Comparison of ENCODE assay signal across 3 cellular contexts in genomic region chr7:4871056-4871680, GRCh38.
TF ChIP-seq lines count a peak whose summit lies in the region.

No MANE protein-coding gene starts in this region.

TF ChIP-seq in SK-N-SH, 30 proteins besides CTCF, POLR2A, EP300 and RAD21 (continues in another document):
- TF ChIP-seq EZH2phosphoT487 (IDR thresholded peaks at IDR 0.05; ENCODE audit: borderline replicate concordance, low read depth): no peak
- TF ChIP-seq, protein P1, sequence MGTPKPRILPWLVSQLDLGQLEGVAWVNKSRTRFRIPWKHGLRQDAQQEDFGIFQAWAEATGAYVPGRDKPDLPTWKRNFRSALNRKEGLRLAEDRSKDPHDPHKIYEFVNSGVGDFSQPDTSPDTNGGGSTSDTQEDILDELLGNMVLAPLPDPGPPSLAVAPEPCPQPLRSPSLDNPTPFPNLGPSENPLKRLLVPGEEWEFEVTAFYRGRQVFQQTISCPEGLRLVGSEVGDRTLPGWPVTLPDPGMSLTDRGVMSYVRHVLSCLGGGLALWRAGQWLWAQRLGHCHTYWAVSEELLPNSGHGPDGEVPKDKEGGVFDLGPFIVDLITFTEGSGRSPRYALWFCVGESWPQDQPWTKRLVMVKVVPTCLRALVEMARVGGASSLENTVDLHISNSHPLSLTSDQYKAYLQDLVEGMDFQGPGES (IDR thresholded peaks at IDR 0.05; ENCODE audit: low read depth, low read length): no peak
- TF ChIP-seq MEF2A (IDR thresholded peaks at IDR 0.05; ENCODE audit: borderline replicate concordance, low read depth): no peak
- TF ChIP-seq, protein P2, sequence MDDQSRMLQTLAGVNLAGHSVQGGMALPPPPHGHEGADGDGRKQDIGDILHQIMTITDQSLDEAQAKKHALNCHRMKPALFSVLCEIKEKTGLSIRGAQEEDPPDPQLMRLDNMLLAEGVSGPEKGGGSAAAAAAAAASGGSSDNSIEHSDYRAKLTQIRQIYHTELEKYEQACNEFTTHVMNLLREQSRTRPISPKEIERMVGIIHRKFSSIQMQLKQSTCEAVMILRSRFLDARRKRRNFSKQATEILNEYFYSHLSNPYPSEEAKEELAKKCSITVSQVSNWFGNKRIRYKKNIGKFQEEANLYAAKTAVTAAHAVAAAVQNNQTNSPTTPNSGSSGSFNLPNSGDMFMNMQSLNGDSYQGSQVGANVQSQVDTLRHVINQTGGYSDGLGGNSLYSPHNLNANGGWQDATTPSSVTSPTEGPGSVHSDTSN (IDR thresholded peaks at IDR 0.05): no peak
- TF ChIP-seq, protein P3, sequence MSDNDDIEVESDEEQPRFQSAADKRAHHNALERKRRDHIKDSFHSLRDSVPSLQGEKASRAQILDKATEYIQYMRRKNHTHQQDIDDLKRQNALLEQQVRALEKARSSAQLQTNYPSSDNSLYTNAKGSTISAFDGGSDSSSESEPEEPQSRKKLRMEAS (IDR thresholded peaks at IDR 0.05; ENCODE audit: low read depth): no peak
- TF ChIP-seq SMC3 (IDR thresholded peaks at IDR 0.05; ENCODE audit: low read depth, low read length): no peak
- no peak for TF ChIP-seq MXI1 (IDR thresholded peaks at IDR 0.05; ENCODE audit: low read depth, low read length)
- TF ChIP-seq ELF1 (IDR thresholded peaks at IDR 0.05): no peak
- no peak for TF ChIP-seq TEAD4 (IDR thresholded peaks at IDR 0.05; ENCODE audit: borderline replicate concordance, insufficient read depth)
- no peak for TF ChIP-seq RXRA (IDR thresholded peaks at IDR 0.05; ENCODE audit: borderline replicate concordance, low read depth)
- no peak for TF ChIP-seq POLR2AphosphoS5 (IDR thresholded peaks at IDR 0.05; ENCODE audit: low read depth, low read length)
- TF ChIP-seq GABPA (IDR thresholded peaks at IDR 0.05; ENCODE audit: low read depth): no peak
- no peak for TF ChIP-seq TAF1 (IDR thresholded peaks at IDR 0.05; ENCODE audit: borderline replicate concordance, low read depth, low read length)
- TF ChIP-seq USF2 (IDR thresholded peaks at IDR 0.05; ENCODE audit: borderline replicate concordance, low read depth, low read length): no peak
- TF ChIP-seq JUND (IDR thresholded peaks at IDR 0.05): no peak
- TF ChIP-seq RFX5 (IDR thresholded peaks at IDR 0.05; ENCODE audit: low read length): no peak
- TF ChIP-seq CHD2 (IDR thresholded peaks at IDR 0.05; ENCODE audit: low read length, partially characterized antibody): no peak
- TF ChIP-seq FOXJ3 (CRISPR knock-in tag; IDR thresholded peaks at IDR 0.05): no peak

TF ChIP-seq in SK-N-SH treated with all-trans-retinoic acid at 6 μM for 48 hours, 23 proteins besides CTCF, POLR2A, EP300 and RAD21:
- no peak for TF ChIP-seq OSR1 (CRISPR knock-in tag; IDR thresholded peaks at IDR 0.05)
- TF ChIP-seq POU6F1 (CRISPR knock-in tag; IDR thresholded peaks at IDR 0.05; ENCODE audit: borderline replicate concordance, low read depth): no peak
- no peak for TF ChIP-seq ZNF8 (CRISPR knock-in tag; IDR thresholded peaks at IDR 0.05)
- no peak for TF ChIP-seq ESRRG (CRISPR knock-in tag; IDR thresholded peaks at IDR 0.05)
- no peak for TF ChIP-seq ISL1 (CRISPR knock-in tag; IDR thresholded peaks at IDR 0.05)
- no peak for TF ChIP-seq ZC3H10 (CRISPR knock-in tag; IDR thresholded peaks at IDR 0.05)
- TF ChIP-seq PATZ1 (CRISPR knock-in tag; IDR thresholded peaks at IDR 0.05; ENCODE audit: borderline replicate concordance): no peak
- no peak for TF ChIP-seq ZNF70 (CRISPR knock-in tag; IDR thresholded peaks at IDR 0.05)
- no peak for TF ChIP-seq ZFP3 (CRISPR knock-in tag; IDR thresholded peaks at IDR 0.05)
- TF ChIP-seq TSHZ2 (CRISPR knock-in tag; IDR thresholded peaks at IDR 0.05): no peak
- no peak for TF ChIP-seq CSRNP3 (CRISPR knock-in tag; IDR thresholded peaks at IDR 0.05)
- no peak for TF ChIP-seq GLIS3 (CRISPR knock-in tag; IDR thresholded peaks at IDR 0.05)
- TF ChIP-seq RARB (CRISPR knock-in tag; IDR thresholded peaks at IDR 0.05): no peak
- no peak for TF ChIP-seq PPARA (CRISPR knock-in tag; IDR thresholded peaks at IDR 0.05; ENCODE audit: borderline replicate concordance)
- no peak for TF ChIP-seq SNAI2 (CRISPR knock-in tag; IDR thresholded peaks at IDR 0.05)

TF ChIP-seq in H1, 55 proteins besides CTCF, POLR2A, EP300 and RAD21:
- TF ChIP-seq SRF (IDR thresholded peaks at IDR 0.05; ENCODE audit: low read depth, low read length) (no peak), HDAC6 (IDR thresholded peaks at IDR 0.05; ENCODE audit: low read depth, low read length) (no peak), TEAD4 (IDR thresholded peaks at IDR 0.05; ENCODE audit: low read depth, low read length) (no peak), RFX5 (IDR thresholded peaks at IDR 0.05; ENCODE audit: borderline replicate concordance, low read depth, low read length) (no peak), USF2 (IDR thresholded peaks at IDR 0.05; ENCODE audit: low read length) (no peak), TCF12 (IDR thresholded peaks at IDR 0.05; ENCODE audit: low read depth, low read length) (no peak), CHD1 (IDR thresholded peaks at IDR 0.05; ENCODE audit: low read depth, low read length) (no peak)
